Comparison of ENCODE assay signal across 14 cellular contexts in genomic region chr7:146961617-146962016, GRCh38.
DNase-seq lines count a peak whose midpoint lies in the region; FAIRE-seq and TF ChIP-seq lines count a peak whose summit lies in the region.
"Had no signal": no experiment of that assay in that cellular context is flagged by ENCODE, and none has a peak within 500 bp of the region (broad histone marks: within the 10 kb centered on the region; RNA-seq: fewer than 3 reads in every experiment).

No MANE protein-coding gene starts in this region.

- H3K4me3 ChIP-seq in fibroblast of pulmonary artery (replicated peaks; ENCODE audit: low read depth, low read length) (no peak overlapping the region), smooth muscle cell (no peak overlapping the region)
- H3K4me3 ChIP-seq: A549, SJSA1, skin epidermis had no signal

- TF ChIP-seq CTCF in fibroblast of pulmonary artery (IDR thresholded peaks at IDR 0.05; ENCODE audit: low read length, missing control alignments) (no peak), smooth muscle cell (IDR thresholded peaks at IDR 0.05; ENCODE audit: borderline replicate concordance, insufficient read depth, poor library complexity, severe bottlenecking) (no peak)

- FAIRE-seq in RCC 7860 (lab: Jason Lieb, UNC) (peak; percentile 90), GM19239 (lab: Jason Lieb, UNC) (no peak)
- FAIRE-seq: A549 had no signal

- no peaks in the 10 kb centered on the region for H3K9me3 ChIP-seq in smooth muscle cell (replicated peaks; ENCODE audit: low read depth)
- H3K9me3 ChIP-seq: SJSA1 had no signal

- H3K4me1 ChIP-seq in smooth muscle cell (ENCODE audit: low read depth), result peaks cover 3% of the 10 kb centered on the region
- H3K4me1 ChIP-seq: A549, SJSA1 had no signal

- DNase-seq in NCI-H146 (lab: John Stamatoyannopoulos, UW) (peak; percentile 18), NCI-H146 treated with DMSO at 0.1 percent for 48 hours (lab: John Stamatoyannopoulos, UW; ENCODE audit: unreplicated experiment) (no peak), RCC 7860 (ENCODE audit: low spot score) (peak; percentile 97), fibroblast of pulmonary artery (ENCODE audit: low read depth) (peak; percentile 90), smooth muscle cell (lab: John Stamatoyannopoulos, UW; ENCODE audit: unreplicated experiment) (no peak), GM19239 (ENCODE audit: insufficient read length, low spot score) (no peak), GM19240 (ENCODE audit: insufficient read length, low spot score) (no peak)
- DNase-seq in activated CD4-positive, alpha-beta T cell treated with anti-CD3 and anti-CD28 coated beads, Interleukin-2, amount 50 U/mL, for 48 hours, result no peak
- DNase-seq: activated CD4-positive, alpha-beta T cell treated with anti-CD3 and anti-CD28 coated beads, Interleukin-2, amount 10 ng/mL, durations not matched to agents 7 days and 5 days; GF-D8; NCI-H1694 treated with DMSO at 0.1 percent for 48 hours had no signal

- peak overlapping the region; percentile 66 for H3K9ac ChIP-seq in smooth muscle cell (ENCODE audit: low read depth)

- H4K20me1 ChIP-seq in smooth muscle cell (ENCODE audit: low read depth), result no peaks in the 10 kb centered on the region

- H3K27me3 ChIP-seq in smooth muscle cell (ENCODE audit: low read depth), result no peaks in the 10 kb centered on the region
- H3K27me3 ChIP-seq: SJSA1 had no signal

- WGBS in smooth muscle cell (ENCODE audit: low lambda C conversion rate), result 46% methylated on average over 4 of the region's 4 CpGs

- H2AFZ ChIP-seq in smooth muscle cell (ENCODE audit: low read depth), result peak overlapping the region; percentile 28

- H3K79me2 ChIP-seq in smooth muscle cell (ENCODE audit: low read depth), result no peaks in the 10 kb centered on the region

- peak overlapping the region; percentile 78 for H3K27ac ChIP-seq in smooth muscle cell (ENCODE audit: low read depth)
- H3K27ac ChIP-seq: A549, SJSA1, skin epidermis had no signal

- no peaks in the 10 kb centered on the region for H3K36me3 ChIP-seq in smooth muscle cell (ENCODE audit: low read depth)
- H3K36me3 ChIP-seq: SJSA1 had no signal

- H3F3A ChIP-seq in smooth muscle cell (ENCODE audit: low read depth), result no peaks in the 10 kb centered on the region

- peak overlapping the region; percentile 55 for H3K4me2 ChIP-seq in smooth muscle cell
- H3K4me2 ChIP-seq: A549 had no signal

Comparison
In these comparisons a context has a peak if more than half of its experiments do, and no peak if none do; other contexts are left out.
1. DNase-seq: peak in NCI-H146 (single experiment), RCC 7860 (single experiment) and fibroblast of pulmonary artery (single experiment); none in NCI-H146 treated with DMSO at 0.1 percent for 48 hours (single experiment), smooth muscle cell (single experiment), activated CD4-positive, alpha-beta T cell treated with anti-CD3 and anti-CD28 coated beads, Interleukin-2, amount 50 U/mL, for 48 hours (0 of 2), GM19239 (single experiment) and GM19240 (single experiment).